ENCODE assay signal across 1 cellular context in genomic region chr17:42908872-42909700, GRCh38.
TF ChIP-seq lines count a peak whose summit lies in the region.

No MANE protein-coding gene starts in this region.

TF ChIP-seq in A549, 52 proteins besides CTCF, POLR2A, EP300 and RAD21 (continued from another document):
- TF ChIP-seq USF2 (IDR thresholded peaks at IDR 0.05), result no peak
- TF ChIP-seq, protein P1, sequence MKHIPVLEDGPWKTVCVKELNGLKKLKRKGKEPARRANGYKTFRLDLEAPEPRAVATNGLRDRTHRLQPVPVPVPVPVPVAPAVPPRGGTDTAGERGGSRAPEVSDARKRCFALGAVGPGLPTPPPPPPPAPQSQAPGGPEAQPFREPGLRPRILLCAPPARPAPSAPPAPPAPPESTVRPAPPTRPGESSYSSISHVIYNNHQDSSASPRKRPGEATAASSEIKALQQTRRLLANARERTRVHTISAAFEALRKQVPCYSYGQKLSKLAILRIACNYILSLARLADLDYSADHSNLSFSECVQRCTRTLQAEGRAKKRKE (CRISPR knock-in tag; IDR thresholded peaks at IDR 0.05; ENCODE audit: low read depth), result no peak
- no peak for TF ChIP-seq RNF2 (IDR thresholded peaks at IDR 0.05; ENCODE audit: borderline replicate concordance, low read depth)
- TF ChIP-seq ELK1 (IDR thresholded peaks at IDR 0.05; ENCODE audit: low read depth, low read length), result no peak
- no peak for TF ChIP-seq JUN (IDR thresholded peaks at IDR 0.05)
- no peak for TF ChIP-seq GATA3 (IDR thresholded peaks at IDR 0.05; ENCODE audit: borderline replicate concordance)
- no peak for TF ChIP-seq RARB (CRISPR knock-in tag; IDR thresholded peaks at IDR 0.05)
- TF ChIP-seq CHD2 (IDR thresholded peaks at IDR 0.05; ENCODE audit: low read length, partially characterized antibody), result no peak
TF ChIP-seq in A549: peak in this region for 0.
